In the genomic region with DNA sequence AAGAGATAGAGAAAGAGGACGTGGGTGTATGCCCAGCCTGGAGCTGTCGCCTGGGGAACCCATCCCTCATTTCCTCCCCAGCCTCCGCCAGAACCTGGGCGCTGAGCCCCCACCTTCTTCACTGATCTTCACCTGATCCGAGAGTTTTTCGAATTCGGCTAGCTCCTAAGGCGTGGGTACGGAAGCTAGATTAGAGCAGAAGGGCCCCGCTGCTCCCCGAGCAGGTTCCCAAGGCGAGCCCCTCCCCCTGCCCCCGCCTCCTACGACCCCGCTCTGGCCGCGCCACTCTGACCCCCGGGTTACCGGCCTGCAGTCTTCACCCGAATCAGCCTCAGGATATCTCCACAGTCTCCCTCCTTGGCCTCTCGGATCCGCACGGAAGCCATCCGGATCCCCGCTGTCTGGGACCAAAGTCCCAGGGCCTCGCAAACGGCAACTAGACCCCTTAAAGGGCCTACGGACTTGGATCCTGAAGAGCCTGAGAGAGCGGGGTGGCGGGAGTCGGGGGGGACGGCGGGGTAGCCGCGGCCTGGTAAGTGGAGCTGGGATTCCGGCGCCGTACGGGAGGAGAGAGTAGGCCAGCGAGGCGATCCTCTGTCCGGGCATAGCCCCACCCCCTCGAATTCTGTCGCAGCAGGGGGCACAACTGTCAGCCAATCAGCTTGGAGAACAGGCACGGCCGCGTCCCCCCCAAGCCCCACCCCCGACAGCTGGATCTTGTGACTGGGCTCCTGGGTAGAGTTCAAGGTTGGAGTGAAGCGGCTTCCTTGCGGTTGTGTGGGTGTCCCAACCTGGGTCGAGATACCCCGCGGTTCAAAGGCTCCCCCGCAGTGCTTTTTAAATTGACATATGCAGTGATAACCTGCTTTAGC, we compare ENCODE assay signal across 1 cellular context.
A peak's percentile ranks its signal among the peaks of the same experiment; 100 is the strongest.
TF ChIP-seq lines count a peak whose summit lies in the region.

A gene (minus strand): TSS at position 572 of the 872 bp plus-strand sequence. CDS start 186 bp downstream, at position 386.

TF ChIP-seq in HepG2, 621 proteins besides CTCF, POLR2A, EP300 and RAD21 (continued from another document):
- TF ChIP-seq, protein P1, sequence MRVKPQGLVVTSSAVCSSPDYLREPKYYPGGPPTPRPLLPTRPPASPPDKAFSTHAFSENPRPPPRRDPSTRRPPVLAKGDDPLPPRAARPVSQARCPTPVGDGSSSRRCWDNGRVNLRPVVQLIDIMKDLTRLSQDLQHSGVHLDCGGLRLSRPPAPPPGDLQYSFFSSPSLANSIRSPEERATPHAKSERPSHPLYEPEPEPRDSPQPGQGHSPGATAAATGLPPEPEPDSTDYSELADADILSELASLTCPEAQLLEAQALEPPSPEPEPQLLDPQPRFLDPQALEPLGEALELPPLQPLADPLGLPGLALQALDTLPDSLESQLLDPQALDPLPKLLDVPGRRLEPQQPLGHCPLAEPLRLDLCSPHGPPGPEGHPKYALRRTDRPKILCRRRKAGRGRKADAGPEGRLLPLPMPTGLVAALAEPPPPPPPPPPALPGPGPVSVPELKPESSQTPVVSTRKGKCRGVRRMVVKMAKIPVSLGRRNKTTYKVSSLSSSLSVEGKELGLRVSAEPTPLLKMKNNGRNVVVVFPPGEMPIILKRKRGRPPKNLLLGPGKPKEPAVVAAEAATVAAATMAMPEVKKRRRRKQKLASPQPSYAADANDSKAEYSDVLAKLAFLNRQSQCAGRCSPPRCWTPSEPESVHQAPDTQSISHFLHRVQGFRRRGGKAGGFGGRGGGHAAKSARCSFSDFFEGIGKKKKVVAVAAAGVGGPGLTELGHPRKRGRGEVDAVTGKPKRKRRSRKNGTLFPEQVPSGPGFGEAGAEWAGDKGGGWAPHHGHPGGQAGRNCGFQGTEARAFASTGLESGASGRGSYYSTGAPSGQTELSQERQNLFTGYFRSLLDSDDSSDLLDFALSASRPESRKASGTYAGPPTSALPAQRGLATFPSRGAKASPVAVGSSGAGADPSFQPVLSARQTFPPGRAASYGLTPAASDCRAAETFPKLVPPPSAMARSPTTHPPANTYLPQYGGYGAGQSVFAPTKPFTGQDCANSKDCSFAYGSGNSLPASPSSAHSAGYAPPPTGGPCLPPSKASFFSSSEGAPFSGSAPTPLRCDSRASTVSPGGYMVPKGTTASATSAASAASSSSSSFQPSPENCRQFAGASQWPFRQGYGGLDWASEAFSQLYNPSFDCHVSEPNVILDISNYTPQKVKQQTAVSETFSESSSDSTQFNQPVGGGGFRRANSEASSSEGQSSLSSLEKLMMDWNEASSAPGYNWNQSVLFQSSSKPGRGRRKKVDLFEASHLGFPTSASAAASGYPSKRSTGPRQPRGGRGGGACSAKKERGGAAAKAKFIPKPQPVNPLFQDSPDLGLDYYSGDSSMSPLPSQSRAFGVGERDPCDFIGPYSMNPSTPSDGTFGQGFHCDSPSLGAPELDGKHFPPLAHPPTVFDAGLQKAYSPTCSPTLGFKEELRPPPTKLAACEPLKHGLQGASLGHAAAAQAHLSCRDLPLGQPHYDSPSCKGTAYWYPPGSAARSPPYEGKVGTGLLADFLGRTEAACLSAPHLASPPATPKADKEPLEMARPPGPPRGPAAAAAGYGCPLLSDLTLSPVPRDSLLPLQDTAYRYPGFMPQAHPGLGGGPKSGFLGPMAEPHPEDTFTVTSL (CRISPR knock-in tag; IDR thresholded peaks at IDR 0.05; ENCODE audit: borderline replicate concordance): 0 out of 2 replicates have a peak, but pooled peaks have one; percentile 28
- peak; percentile 63; the same call in 1 of the 2 replicates for TF ChIP-seq SP4 (CRISPR knock-in tag; IDR thresholded peaks at IDR 0.05)
- peak; percentile 76 for TF ChIP-seq HIVEP1 (CRISPR knock-in tag; IDR thresholded peaks at IDR 0.05)
- TF ChIP-seq HNRNPUL1 (IDR thresholded peaks at IDR 0.05; ENCODE audit: low read depth, low read length): no peak
- TF ChIP-seq, protein P2, sequence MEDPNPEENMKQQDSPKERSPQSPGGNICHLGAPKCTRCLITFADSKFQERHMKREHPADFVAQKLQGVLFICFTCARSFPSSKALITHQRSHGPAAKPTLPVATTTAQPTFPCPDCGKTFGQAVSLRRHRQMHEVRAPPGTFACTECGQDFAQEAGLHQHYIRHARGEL (CRISPR knock-in tag; IDR thresholded peaks at IDR 0.05): no peak
